ENCODE assay signal across 8 cellular contexts in the genomic region with DNA sequence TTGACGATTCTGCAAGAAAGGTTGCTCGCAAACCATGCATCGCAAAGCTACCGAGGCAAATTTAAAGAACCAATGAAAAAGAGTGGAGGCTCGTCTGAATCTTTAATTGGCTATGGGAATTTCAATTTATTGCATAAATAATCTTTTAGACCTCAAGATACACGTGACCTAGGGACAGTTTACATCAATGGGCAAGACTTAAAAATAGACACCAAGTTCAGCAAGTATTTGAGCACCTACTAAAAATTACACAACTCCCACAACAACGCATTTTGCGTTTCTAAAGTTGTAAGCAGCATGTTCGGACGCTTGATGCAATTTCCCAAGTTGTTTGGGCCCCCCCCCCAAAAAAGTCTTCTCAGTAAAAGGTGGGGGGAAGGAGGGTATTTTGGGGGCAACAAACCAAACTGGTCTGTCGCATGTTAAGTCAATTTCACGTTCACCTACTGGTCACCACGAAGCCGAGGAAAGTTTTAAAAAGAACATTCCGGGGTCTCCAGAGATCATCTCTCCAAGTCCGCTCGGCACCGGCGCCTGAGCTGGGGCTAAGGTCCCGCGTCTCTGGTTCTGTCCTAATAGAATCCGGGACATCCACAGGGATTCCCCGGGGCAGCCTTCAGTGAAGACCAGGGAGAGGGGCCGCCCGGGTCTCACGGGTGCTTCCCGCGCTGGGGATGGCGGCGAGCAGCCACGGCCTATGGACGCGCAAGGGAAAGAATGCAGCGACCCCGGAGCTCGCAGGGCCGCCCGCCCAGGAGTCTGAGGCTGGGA.
A peak's percentile ranks its signal among the peaks of the same experiment; 100 is the strongest.
DNase-seq lines count a peak whose midpoint lies in the region; TF ChIP-seq lines count a peak whose summit lies in the region.

No MANE protein-coding gene starts in this region.

- peak overlapping the region; percentile 99 for H3K9ac ChIP-seq in HUES48 (ENCODE audit: low read depth, low read length)

- H3K36me3 ChIP-seq in HUES48 (ENCODE audit: control insufficient read depth, insufficient read depth, low read length): peaks cover 62% of the 10 kb centered on the region
- H3K36me3 ChIP-seq in neutrophil: no peaks in the 10 kb centered on the region

- H3K27me3 ChIP-seq in HUES48 (ENCODE audit: control insufficient read depth, insufficient read depth, low read length) (no peaks in the 10 kb centered on the region), neutrophil (no peaks in the 10 kb centered on the region)

- H3K27ac ChIP-seq in HUES48 (ENCODE audit: low read depth, low read length): peak overlapping the region; percentile 100
- peak overlapping the region; percentile 96 for H3K27ac ChIP-seq in neutrophil

- TF ChIP-seq CTCF in WI38 (IDR thresholded peaks at IDR 0.05; ENCODE audit: low read depth, low read length): no peak
- no peak for TF ChIP-seq CTCF in fibroblast of mammary gland (conservative IDR thresholded peaks at IDR 0.05; ENCODE audit: control insufficient read depth, insufficient read depth, low read depth, low read length)
- TF ChIP-seq CTCF in neutrophil (IDR thresholded peaks at IDR 0.05): no peak

- peak; percentile 12 for DNase-seq in stimulated activated CD4-positive, alpha-beta T cell treated with anti-CD3 and anti-CD28 coated beads, Interleukin-4, amount 100 ng/mL, for 24 hours
- DNase-seq in stimulated activated CD4-positive, alpha-beta T cell treated with anti-CD3 and anti-CD28 coated beads, Interleukin-4, amount 100 ng/mL, for 4 hours: no peak
- DNase-seq in fibroblast of mammary gland (ENCODE audit: low read depth) (peak; percentile 57), NK-92 (lab: John Stamatoyannopoulos, UW; ENCODE audit: unreplicated experiment) (no peak)
- no peak for DNase-seq in activated CD4-positive, CD25-positive, alpha-beta regulatory T cell treated with anti-CD3 and anti-CD28 coated beads, Interleukin-2, amount 50 U/mL, for 72 hours

- peaks cover 50% of the 10 kb centered on the region for H3K4me1 ChIP-seq in HUES48 (ENCODE audit: control insufficient read depth, insufficient read depth, low read length)
- H3K4me1 ChIP-seq in neutrophil (ENCODE audit: control insufficient read depth in 1 of 2, insufficient read depth in 1 of 2, low read depth in 1 of 2, low read length in 1 of 2): peaks cover 71 to 81% of the 10 kb centered on the region in 2 experiments

- H3K4me3 ChIP-seq in HUES48 (ENCODE audit: low read depth, low read length): peak overlapping the region; percentile 79
- H3K4me3 ChIP-seq in WI38 (ENCODE audit: low read depth, low read length): peak overlapping the region; percentile 92
- peak overlapping the region; percentile 79 for H3K4me3 ChIP-seq in fibroblast of mammary gland (ENCODE audit: control insufficient read depth, low read depth, low read length)
- H3K4me3 ChIP-seq in neutrophil (ENCODE audit: low read depth in 1 of 2, low read length in 1 of 2): peak overlapping the region; percentile 80 to 97

- no peaks in the 10 kb centered on the region for H3K9me3 ChIP-seq in HUES48 (ENCODE audit: control insufficient read depth, insufficient read depth, low read length)
- H3K9me3 ChIP-seq in neutrophil: no peaks in the 10 kb centered on the region

Comparison
In these comparisons a context has a peak if more than half of its experiments do, and no peak if none do; other contexts are left out.
1. DNase-seq: peak in stimulated activated CD4-positive, alpha-beta T cell treated with anti-CD3 and anti-CD28 coated beads, Interleukin-4, amount 100 ng/mL, for 24 hours (single experiment) and fibroblast of mammary gland (single experiment); none in stimulated activated CD4-positive, alpha-beta T cell treated with anti-CD3 and anti-CD28 coated beads, Interleukin-4, amount 100 ng/mL, for 4 hours (0 of 2), activated CD4-positive, CD25-positive, alpha-beta regulatory T cell treated with anti-CD3 and anti-CD28 coated beads, Interleukin-2, amount 50 U/mL, for 72 hours (single experiment) and NK-92 (single experiment).
2. Peak in every context shown above with its lines, with median percentiles within 50 percentile points of each other: H3K4me3 ChIP-seq.